ENCODE assay signal across 8 cellular contexts in the genomic region with DNA sequence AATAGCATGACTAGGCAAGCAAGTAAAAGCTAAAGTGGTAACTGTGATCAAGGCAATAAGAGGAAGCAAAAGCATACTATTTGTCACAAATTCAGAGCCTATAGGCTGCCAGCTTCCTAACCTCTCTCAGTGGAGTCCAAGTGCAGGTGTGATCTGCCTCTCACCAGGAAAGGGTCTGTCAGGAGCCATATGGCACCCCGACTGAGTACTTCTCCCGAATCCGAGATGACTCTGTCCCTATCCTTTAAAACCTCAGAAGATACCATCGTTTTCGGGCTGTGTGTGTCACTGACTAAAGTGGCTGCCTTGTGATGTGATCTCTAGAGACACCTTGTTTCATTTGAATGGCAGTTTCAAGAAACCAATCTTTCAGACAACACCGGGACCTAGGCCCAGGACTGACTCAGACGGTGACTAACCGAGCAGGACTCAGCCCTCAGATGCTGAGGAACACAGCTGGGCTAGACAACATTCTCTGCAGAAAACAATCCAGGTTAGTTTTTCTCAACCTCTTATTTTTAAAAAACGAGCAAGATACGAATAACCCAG.
DNase-seq lines count a peak whose midpoint lies in the region; ATAC-seq and TF ChIP-seq lines count a peak whose summit lies in the region.

No MANE protein-coding gene starts in this region.

- H3K27me3 Mint-ChIP-seq in activated CD8-positive, alpha-beta T cell treated with anti-CD3 and anti-CD28 coated beads, Interleukin-2, amount 10 ng/mL, durations not matched to agents 7 days and 5 days (ENCODE audit: low read depth) = no peaks in the 10 kb centered on the region

- H3K36me3 Mint-ChIP-seq in activated CD8-positive, alpha-beta T cell treated with anti-CD3 and anti-CD28 coated beads, Interleukin-2, amount 10 ng/mL, durations not matched to agents 7 days and 5 days (ENCODE audit: low read depth) = peaks cover 74% of the 10 kb centered on the region
- peaks cover 84% of the 10 kb centered on the region for H3K36me3 Mint-ChIP-seq in stimulated activated effector memory CD8-positive, alpha-beta T cell treated with anti-CD3 and anti-CD28 coated beads, Interleukin-12 subunit alpha, Interleukin-12 subunit beta, amount 100 ng/mL, for 72 hours

- peak overlapping the region; percentile 65 for H3K27ac Mint-ChIP-seq in activated CD8-positive, alpha-beta T cell treated with anti-CD3 and anti-CD28 coated beads, Interleukin-2, amount 10 ng/mL, durations not matched to agents 7 days and 5 days
- no peak overlapping the region for H3K27ac Mint-ChIP-seq in stimulated activated effector memory CD8-positive, alpha-beta T cell treated with anti-CD3 and anti-CD28 coated beads, Interleukin-12 subunit alpha, Interleukin-12 subunit beta, amount 100 ng/mL, for 72 hours

- peak; percentile 81 for ATAC-seq in HG03354 (IDR thresholded peaks at IDR 0.05; ENCODE audit: poor library complexity, severe bottlenecking, unreplicated experiment)
- peak; percentile 47 for ATAC-seq in activated CD8-positive, alpha-beta T cell treated with anti-CD3 and anti-CD28 coated beads, Interleukin-2, amount 10 ng/mL, durations not matched to agents 7 days and 5 days
- ATAC-seq in stimulated activated effector memory CD8-positive, alpha-beta T cell treated with anti-CD3 and anti-CD28 coated beads, Interleukin-12 subunit alpha, Interleukin-12 subunit beta, amount 100 ng/mL, for 72 hours = peak; percentile 98

- H3K27me3 ChIP-seq in H7 (ENCODE audit: control insufficient read depth, insufficient read depth, low read length) = no peaks in the 10 kb centered on the region

- H3K4me3 ChIP-seq in H7 (ENCODE audit: insufficient read depth, low read depth, low read length) = no peak overlapping the region

- DNase-seq in AG08396 (ENCODE audit: low spot score) (peak; percentile 77), germinal center (ENCODE audit: low spot score) (peak; percentile 68), DMS153 treated with DMSO at 0.1 percent for 48 hours (lab: John Stamatoyannopoulos, UW; ENCODE audit: unreplicated experiment) (no peak), H7 (no peak)
- DNase-seq in activated CD8-positive, alpha-beta T cell treated with anti-CD3 and anti-CD28 coated beads, Interleukin-2, amount 10 ng/mL, durations not matched to agents 7 days and 5 days = peak; percentile 42
- DNase-seq in stimulated activated effector memory CD8-positive, alpha-beta T cell treated with anti-CD3 and anti-CD28 coated beads, Interleukin-12 subunit alpha, Interleukin-12 subunit beta, amount 100 ng/mL, for 72 hours (ENCODE audit: low spot score in 2 of 2) = peak in 1 of 2 donors; percentile 62

- POLR2A ChIA-PET in activated CD8-positive, alpha-beta T cell treated with anti-CD3 and anti-CD28 coated beads, Interleukin-2, amount 10 ng/mL, durations not matched to agents 7 days and 5 days (lab: Charles Lee) = interaction anchor here (0.7 to 1.4 kb wide), 5 partner anchors 14 to 184 kb away, joined by 3 to 7 read pairs (median 4); no protein-coding TSS in a partner anchor

- peaks cover 86% of the 10 kb centered on the region for H3K4me1 Mint-ChIP-seq in activated CD8-positive, alpha-beta T cell treated with anti-CD3 and anti-CD28 coated beads, Interleukin-2, amount 10 ng/mL, durations not matched to agents 7 days and 5 days (ENCODE audit: low read depth)
- peaks cover 36% of the 10 kb centered on the region for H3K4me1 Mint-ChIP-seq in stimulated activated effector memory CD8-positive, alpha-beta T cell treated with anti-CD3 and anti-CD28 coated beads, Interleukin-12 subunit alpha, Interleukin-12 subunit beta, amount 100 ng/mL, for 72 hours

- peaks cover 2% of the 10 kb centered on the region; the same call in 1 of the 2 replicates for H3K36me3 ChIP-seq in H7 (replicated peaks; ENCODE audit: control insufficient read depth, insufficient read depth, low read length)

- H3K9me3 Mint-ChIP-seq in activated CD8-positive, alpha-beta T cell treated with anti-CD3 and anti-CD28 coated beads, Interleukin-2, amount 10 ng/mL, durations not matched to agents 7 days and 5 days (ENCODE audit: insufficient read depth) = no peaks in the 10 kb centered on the region
- no peaks in the 10 kb centered on the region for H3K9me3 Mint-ChIP-seq in stimulated activated effector memory CD8-positive, alpha-beta T cell treated with anti-CD3 and anti-CD28 coated beads, Interleukin-12 subunit alpha, Interleukin-12 subunit beta, amount 100 ng/mL, for 72 hours

- CTCF ChIA-PET in activated CD8-positive, alpha-beta T cell treated with anti-CD3 and anti-CD28 coated beads, Interleukin-2, amount 10 ng/mL, durations not matched to agents 7 days and 5 days (lab: Charles Lee) = interaction anchor here (0.9 to 2.9 kb wide), 11 partner anchors 9 to 187 kb away, joined by 3 to 17 read pairs (median 7); a partner anchor contains a TSS

- peak overlapping the region; percentile 4 for H3K4me3 Mint-ChIP-seq in activated CD8-positive, alpha-beta T cell treated with anti-CD3 and anti-CD28 coated beads, Interleukin-2, amount 10 ng/mL, durations not matched to agents 7 days and 5 days
- peak overlapping the region; percentile 41 for H3K4me3 Mint-ChIP-seq in stimulated activated effector memory CD8-positive, alpha-beta T cell treated with anti-CD3 and anti-CD28 coated beads, Interleukin-12 subunit alpha, Interleukin-12 subunit beta, amount 100 ng/mL, for 72 hours

- TF ChIP-seq POLR2A in GM19193 (IDR thresholded peaks at IDR 0.05; ENCODE audit: extremely low read depth, insufficient read depth, insufficient read length) = peak; percentile 60

Comparison
In these comparisons a context has a peak if more than half of its experiments do, and no peak if none do; other contexts are left out.
1. DNase-seq: peak in AG08396 (single experiment), activated CD8-positive, alpha-beta T cell treated with anti-CD3 and anti-CD28 coated beads, Interleukin-2, amount 10 ng/mL, durations not matched to agents 7 days and 5 days (single experiment) and germinal center (single experiment); none in DMS153 treated with DMSO at 0.1 percent for 48 hours (single experiment) and H7 (single experiment).
2. ATAC-seq: peak in every context shown above with its lines; median percentile 98 in stimulated activated effector memory CD8-positive, alpha-beta T cell treated with anti-CD3 and anti-CD28 coated beads, Interleukin-12 subunit alpha, Interleukin-12 subunit beta, amount 100 ng/mL, for 72 hours; 81 in HG03354; 47 in activated CD8-positive, alpha-beta T cell treated with anti-CD3 and anti-CD28 coated beads, Interleukin-2, amount 10 ng/mL, durations not matched to agents 7 days and 5 days.